In genomic region chr5:14172149-14172795, GRCh38 we compare ENCODE assay signal across 10 cellular contexts. TPM values are rescaled to one million over a fixed set of nuclear protein-coding genes. Genes with fewer than 3 reads are reported as not detected.
DNase-seq lines count a peak whose midpoint lies in the region; ATAC-seq and TF ChIP-seq lines count a peak whose summit lies in the region.
"Had no signal": no experiment of that assay in that cellular context is flagged by ENCODE, and none has a peak within 500 bp of the region (broad histone marks: within the 10 kb centered on the region; RNA-seq: fewer than 3 reads in every experiment).

No MANE protein-coding gene starts in this region.

- no peaks in the 10 kb centered on the region for H3K36me3 ChIP-seq in smooth muscle cell (ENCODE audit: low read depth)
- H3K36me3 ChIP-seq in HAP-1 (replicated peaks), result no peaks in the 10 kb centered on the region; the same call in 1 of the 2 replicates
- no peaks in the 10 kb centered on the region for H3K36me3 ChIP-seq in mucosa of descending colon (ENCODE audit: low read depth)
- H3K36me3 ChIP-seq: ascending aorta had no signal

- 84% methylated on average over 5 of the region's 5 CpGs for WGBS in smooth muscle cell (ENCODE audit: low lambda C conversion rate)

- H4K20me1 ChIP-seq in smooth muscle cell (ENCODE audit: low read depth), result peaks cover 97% of the 10 kb centered on the region

- intact Hi-C loops in mucosa of descending colon (cut with DNase I, micrococcal nuclease), result no loop called here

- in situ Hi-C loops in HAP-1 (cut with MboI; ENCODE audit: low sequenced_read_pairs), result no loop called here

- no peak overlapping the region for H3K9ac ChIP-seq in smooth muscle cell (ENCODE audit: low read depth)

- TF ChIP-seq CTCF in smooth muscle cell (IDR thresholded peaks at IDR 0.05; ENCODE audit: borderline replicate concordance, insufficient read depth, poor library complexity, severe bottlenecking) (no peak), mucosa of descending colon (IDR thresholded peaks at IDR 0.05) (no peak)

- peaks cover 3% of the 10 kb centered on the region for H3F3A ChIP-seq in smooth muscle cell (ENCODE audit: low read depth)

- no peak overlapping the region for H3K4me3 ChIP-seq in smooth muscle cell
- no peak overlapping the region for H3K4me3 ChIP-seq in HAP-1
- H3K4me3 ChIP-seq in mucosa of descending colon, result no peak overlapping the region
- H3K4me3 ChIP-seq: ascending aorta had no signal

- DNase-seq in NCI-H2171 treated with DMSO at 0.1 percent for 48 hours (lab: John Stamatoyannopoulos, UW) (peak; percentile 22), NCI-H2171 (lab: John Stamatoyannopoulos, UW) (no peak), Kasumi-1 (lab: John Stamatoyannopoulos, UW) (peak; percentile 13 to 40), smooth muscle cell (lab: John Stamatoyannopoulos, UW; ENCODE audit: unreplicated experiment) (no peak), HAP-1 (ENCODE audit: low spot score in 2 of 2) (no peak), mucosa of descending colon (no peak), SK-N-DZ (ENCODE audit: low spot score) (no peak)
- DNase-seq: T-helper 1 cell had no signal

- H3K79me2 ChIP-seq in smooth muscle cell (ENCODE audit: low read depth), result peaks cover 100% of the 10 kb centered on the region

- H3K4me1 ChIP-seq in smooth muscle cell (ENCODE audit: low read depth) (peaks cover 50% of the 10 kb centered on the region), HAP-1 (peaks cover 31% of the 10 kb centered on the region), mucosa of descending colon (ENCODE audit: low read depth) (peaks cover 18% of the 10 kb centered on the region)

- H3K9me3 ChIP-seq in smooth muscle cell (replicated peaks; ENCODE audit: low read depth) (no peaks in the 10 kb centered on the region), HAP-1 (no peaks in the 10 kb centered on the region), mucosa of descending colon (no peaks in the 10 kb centered on the region)
- H3K9me3 ChIP-seq: ascending aorta had no signal

- ATAC-seq in HG02610 (IDR thresholded peaks at IDR 0.05; ENCODE audit: unreplicated experiment) (peak; percentile 68), mucosa of descending colon (no peak)

- H2AFZ ChIP-seq in smooth muscle cell (ENCODE audit: low read depth), result no peak overlapping the region

- peak overlapping the region; percentile 74 for H3K4me2 ChIP-seq in smooth muscle cell

- H3K27me3 ChIP-seq in smooth muscle cell (ENCODE audit: low read depth) (no peaks in the 10 kb centered on the region), HAP-1 (ENCODE audit: low read depth) (no peaks in the 10 kb centered on the region)
- H3K27me3 ChIP-seq: ascending aorta had no signal

- peak overlapping the region; percentile 67 for H3K27ac ChIP-seq in smooth muscle cell (ENCODE audit: low read depth)
- H3K27ac ChIP-seq: ascending aorta had no signal

RNA-seq across cellular contexts. Expression of gene TRIO, which starts 29.1 kb away (rescaled TPM):
- total RNA-seq in smooth muscle cell (109 and 118 TPM in 2 replicates), mucosa of descending colon (100 to 1,000 TPM; 164 to 231 (median 168) TPM)
- 10.2 and 30.3 TPM in 2 replicates for polyA plus RNA-seq in smooth muscle cell
- polyA plus RNA-seq in SK-N-DZ (2014; cell fraction: cytosol; rRNA removed), result 28.7 and 32.3 TPM in 2 replicates
- polyA plus RNA-seq in SK-N-DZ (2014; cell fraction: nucleus; rRNA removed), result 56.3 and 115 TPM in 2 replicates

Comparison
In these comparisons a context has a peak if more than half of its experiments do, and no peak if none do; other contexts are left out.
1. DNase-seq: peak in NCI-H2171 treated with DMSO at 0.1 percent for 48 hours (single experiment) and Kasumi-1 (2 of 2); none in NCI-H2171 (single experiment), smooth muscle cell (single experiment), HAP-1 (0 of 2), mucosa of descending colon (0 of 3) and SK-N-DZ (single experiment).